In the genomic region with DNA sequence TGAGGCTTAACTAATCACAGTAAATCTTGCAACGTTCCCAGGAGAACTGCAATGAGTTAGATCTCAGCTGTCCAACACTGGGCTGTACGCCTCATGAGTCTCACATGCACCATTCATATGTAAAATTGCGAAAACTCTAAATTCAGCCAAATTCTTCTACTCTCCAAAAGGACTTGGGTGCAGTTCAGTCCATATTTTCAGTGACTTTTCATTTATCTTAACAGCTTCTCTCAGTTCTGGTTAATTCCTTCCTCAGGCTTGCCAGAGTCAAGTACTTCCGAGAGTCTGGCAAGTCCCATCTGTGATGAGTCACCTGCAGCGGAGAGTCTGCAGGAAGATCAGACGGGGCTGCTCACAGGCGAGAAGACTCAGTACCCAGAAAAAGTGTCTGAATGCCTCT, we compare ENCODE assay signal across 1 cellular context.
TF ChIP-seq lines count a peak whose summit lies in the region.

No MANE protein-coding gene starts in this region.

TF ChIP-seq in WTC11, 78 proteins besides CTCF, POLR2A, EP300 and RAD21 (continued from another document):
- TF ChIP-seq, protein P1, sequence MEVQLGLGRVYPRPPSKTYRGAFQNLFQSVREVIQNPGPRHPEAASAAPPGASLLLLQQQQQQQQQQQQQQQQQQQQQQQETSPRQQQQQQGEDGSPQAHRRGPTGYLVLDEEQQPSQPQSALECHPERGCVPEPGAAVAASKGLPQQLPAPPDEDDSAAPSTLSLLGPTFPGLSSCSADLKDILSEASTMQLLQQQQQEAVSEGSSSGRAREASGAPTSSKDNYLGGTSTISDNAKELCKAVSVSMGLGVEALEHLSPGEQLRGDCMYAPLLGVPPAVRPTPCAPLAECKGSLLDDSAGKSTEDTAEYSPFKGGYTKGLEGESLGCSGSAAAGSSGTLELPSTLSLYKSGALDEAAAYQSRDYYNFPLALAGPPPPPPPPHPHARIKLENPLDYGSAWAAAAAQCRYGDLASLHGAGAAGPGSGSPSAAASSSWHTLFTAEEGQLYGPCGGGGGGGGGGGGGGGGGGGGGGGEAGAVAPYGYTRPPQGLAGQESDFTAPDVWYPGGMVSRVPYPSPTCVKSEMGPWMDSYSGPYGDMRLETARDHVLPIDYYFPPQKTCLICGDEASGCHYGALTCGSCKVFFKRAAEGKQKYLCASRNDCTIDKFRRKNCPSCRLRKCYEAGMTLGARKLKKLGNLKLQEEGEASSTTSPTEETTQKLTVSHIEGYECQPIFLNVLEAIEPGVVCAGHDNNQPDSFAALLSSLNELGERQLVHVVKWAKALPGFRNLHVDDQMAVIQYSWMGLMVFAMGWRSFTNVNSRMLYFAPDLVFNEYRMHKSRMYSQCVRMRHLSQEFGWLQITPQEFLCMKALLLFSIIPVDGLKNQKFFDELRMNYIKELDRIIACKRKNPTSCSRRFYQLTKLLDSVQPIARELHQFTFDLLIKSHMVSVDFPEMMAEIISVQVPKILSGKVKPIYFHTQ (CRISPR knock-in tag; IDR thresholded peaks at IDR 0.05), result no peak
- TF ChIP-seq, protein P2, sequence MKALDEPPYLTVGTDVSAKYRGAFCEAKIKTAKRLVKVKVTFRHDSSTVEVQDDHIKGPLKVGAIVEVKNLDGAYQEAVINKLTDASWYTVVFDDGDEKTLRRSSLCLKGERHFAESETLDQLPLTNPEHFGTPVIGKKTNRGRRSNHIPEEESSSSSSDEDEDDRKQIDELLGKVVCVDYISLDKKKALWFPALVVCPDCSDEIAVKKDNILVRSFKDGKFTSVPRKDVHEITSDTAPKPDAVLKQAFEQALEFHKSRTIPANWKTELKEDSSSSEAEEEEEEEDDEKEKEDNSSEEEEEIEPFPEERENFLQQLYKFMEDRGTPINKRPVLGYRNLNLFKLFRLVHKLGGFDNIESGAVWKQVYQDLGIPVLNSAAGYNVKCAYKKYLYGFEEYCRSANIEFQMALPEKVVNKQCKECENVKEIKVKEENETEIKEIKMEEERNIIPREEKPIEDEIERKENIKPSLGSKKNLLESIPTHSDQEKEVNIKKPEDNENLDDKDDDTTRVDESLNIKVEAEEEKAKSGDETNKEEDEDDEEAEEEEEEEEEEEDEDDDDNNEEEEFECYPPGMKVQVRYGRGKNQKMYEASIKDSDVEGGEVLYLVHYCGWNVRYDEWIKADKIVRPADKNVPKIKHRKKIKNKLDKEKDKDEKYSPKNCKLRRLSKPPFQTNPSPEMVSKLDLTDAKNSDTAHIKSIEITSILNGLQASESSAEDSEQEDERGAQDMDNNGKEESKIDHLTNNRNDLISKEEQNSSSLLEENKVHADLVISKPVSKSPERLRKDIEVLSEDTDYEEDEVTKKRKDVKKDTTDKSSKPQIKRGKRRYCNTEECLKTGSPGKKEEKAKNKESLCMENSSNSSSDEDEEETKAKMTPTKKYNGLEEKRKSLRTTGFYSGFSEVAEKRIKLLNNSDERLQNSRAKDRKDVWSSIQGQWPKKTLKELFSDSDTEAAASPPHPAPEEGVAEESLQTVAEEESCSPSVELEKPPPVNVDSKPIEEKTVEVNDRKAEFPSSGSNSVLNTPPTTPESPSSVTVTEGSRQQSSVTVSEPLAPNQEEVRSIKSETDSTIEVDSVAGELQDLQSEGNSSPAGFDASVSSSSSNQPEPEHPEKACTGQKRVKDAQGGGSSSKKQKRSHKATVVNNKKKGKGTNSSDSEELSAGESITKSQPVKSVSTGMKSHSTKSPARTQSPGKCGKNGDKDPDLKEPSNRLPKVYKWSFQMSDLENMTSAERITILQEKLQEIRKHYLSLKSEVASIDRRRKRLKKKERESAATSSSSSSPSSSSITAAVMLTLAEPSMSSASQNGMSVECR (CRISPR knock-in tag; IDR thresholded peaks at IDR 0.05; ENCODE audit: borderline replicate concordance), result no peak
- TF ChIP-seq TP53 (CRISPR knock-in tag; IDR thresholded peaks at IDR 0.05), result no peak
- no peak for TF ChIP-seq GRHL2 (CRISPR knock-in tag; IDR thresholded peaks at IDR 0.05; ENCODE audit: insufficient replicate concordance, severe bottlenecking)
- TF ChIP-seq, protein P3, sequence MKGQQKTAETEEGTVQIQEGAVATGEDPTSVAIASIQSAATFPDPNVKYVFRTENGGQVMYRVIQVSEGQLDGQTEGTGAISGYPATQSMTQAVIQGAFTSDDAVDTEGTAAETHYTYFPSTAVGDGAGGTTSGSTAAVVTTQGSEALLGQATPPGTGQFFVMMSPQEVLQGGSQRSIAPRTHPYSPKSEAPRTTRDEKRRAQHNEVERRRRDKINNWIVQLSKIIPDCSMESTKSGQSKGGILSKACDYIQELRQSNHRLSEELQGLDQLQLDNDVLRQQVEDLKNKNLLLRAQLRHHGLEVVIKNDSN (CRISPR knock-in tag; IDR thresholded peaks at IDR 0.05), result no peak
- no peak for TF ChIP-seq MYBL2 (CRISPR knock-in tag; IDR thresholded peaks at IDR 0.05)
- TF ChIP-seq CREB1 (CRISPR knock-in tag; IDR thresholded peaks at IDR 0.05), result no peak
- TF ChIP-seq, protein P4, sequence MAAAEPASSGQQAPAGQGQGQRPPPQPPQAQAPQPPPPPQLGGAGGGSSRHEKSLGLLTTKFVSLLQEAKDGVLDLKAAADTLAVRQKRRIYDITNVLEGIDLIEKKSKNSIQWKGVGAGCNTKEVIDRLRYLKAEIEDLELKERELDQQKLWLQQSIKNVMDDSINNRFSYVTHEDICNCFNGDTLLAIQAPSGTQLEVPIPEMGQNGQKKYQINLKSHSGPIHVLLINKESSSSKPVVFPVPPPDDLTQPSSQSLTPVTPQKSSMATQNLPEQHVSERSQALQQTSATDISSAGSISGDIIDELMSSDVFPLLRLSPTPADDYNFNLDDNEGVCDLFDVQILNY (CRISPR knock-in tag; IDR thresholded peaks at IDR 0.05), result no peak
